ENCODE assay signal across 1 cellular context in the genomic region with DNA sequence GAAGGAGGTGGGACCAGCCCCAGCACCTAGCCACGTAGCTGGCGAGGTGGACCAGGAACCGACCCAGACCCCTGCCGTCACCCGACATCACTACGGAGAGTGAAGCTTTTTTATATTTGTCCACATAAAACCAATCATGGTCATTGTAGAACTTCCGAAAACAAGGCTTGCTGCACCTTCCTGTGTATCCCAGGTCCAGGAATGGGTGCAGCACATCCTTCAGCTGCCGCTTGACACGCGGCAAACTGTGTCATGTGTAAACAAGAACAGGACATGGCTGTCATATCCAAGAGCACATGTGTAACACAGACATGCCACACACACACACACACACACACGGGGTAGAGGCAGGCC.
A peak's percentile ranks its signal among the peaks of the same experiment; 100 is the strongest.
TF ChIP-seq lines count a peak whose summit lies in the region.

No MANE protein-coding gene starts in this region.

TF ChIP-seq in GM12878, 131 proteins besides CTCF, POLR2A, EP300 and RAD21:
- 0 out of 2 replicates have a peak, but pooled peaks have one; percentile 0 for TF ChIP-seq GATAD2B (conservative IDR thresholded peaks at IDR 0.05; ENCODE audit: low read depth)
- TF ChIP-seq, protein P1, sequence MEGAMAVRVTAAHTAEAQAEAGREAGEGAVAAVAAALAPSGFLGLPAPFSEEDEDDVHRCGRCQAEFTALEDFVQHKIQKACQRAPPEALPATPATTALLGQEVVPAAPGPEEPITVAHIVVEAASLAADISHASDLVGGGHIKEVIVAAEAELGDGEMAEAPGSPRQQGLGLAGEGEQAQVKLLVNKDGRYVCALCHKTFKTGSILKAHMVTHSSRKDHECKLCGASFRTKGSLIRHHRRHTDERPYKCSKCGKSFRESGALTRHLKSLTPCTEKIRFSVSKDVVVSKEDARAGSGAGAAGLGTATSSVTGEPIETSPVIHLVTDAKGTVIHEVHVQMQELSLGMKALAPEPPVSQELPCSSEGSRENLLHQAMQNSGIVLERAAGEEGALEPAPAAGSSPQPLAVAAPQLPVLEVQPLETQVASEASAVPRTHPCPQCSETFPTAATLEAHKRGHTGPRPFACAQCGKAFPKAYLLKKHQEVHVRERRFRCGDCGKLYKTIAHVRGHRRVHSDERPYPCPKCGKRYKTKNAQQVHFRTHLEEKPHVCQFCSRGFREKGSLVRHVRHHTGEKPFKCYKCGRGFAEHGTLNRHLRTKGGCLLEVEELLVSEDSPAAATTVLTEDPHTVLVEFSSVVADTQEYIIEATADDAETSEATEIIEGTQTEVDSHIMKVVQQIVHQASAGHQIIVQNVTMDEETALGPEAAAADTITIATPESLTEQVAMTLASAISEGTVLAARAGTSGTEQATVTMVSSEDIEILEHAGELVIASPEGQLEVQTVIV (IDR thresholded peaks at IDR 0.05; ENCODE audit: borderline replicate concordance, partially characterized antibody), result no peak
